Comparison of ENCODE assay signal across 13 cellular contexts in the genomic region with DNA sequence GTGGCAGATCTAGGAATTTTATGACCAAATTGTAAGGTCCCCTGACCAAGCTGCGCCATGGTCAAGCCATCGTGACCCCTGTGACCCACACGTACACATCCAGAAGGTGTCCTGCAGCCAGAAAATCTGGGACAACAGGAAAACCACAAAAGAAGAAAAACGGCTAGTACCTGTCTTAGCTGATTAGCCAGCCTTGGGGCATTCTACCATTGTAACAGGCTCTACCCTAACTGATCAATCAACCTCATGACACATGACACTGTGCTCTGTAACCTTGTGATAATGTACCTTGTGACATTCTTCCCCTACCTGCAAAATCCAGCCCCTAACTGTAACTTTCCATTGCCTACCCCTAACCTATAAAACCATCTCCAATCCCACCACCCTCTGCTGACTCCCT. TPM values are rescaled to one million over a fixed set of nuclear protein-coding genes. Genes with fewer than 3 reads are reported as not detected.
DNase-seq lines count a peak whose midpoint lies in the region; ATAC-seq and TF ChIP-seq lines count a peak whose summit lies in the region.
"Had no signal": no experiment of that assay in that cellular context is flagged by ENCODE, and none has a peak within 500 bp of the region (broad histone marks: within the 10 kb centered on the region; RNA-seq: fewer than 3 reads in every experiment).

No MANE protein-coding gene starts in this region.

- no peak overlapping the region for H3K4me3 ChIP-seq in epithelial cell of esophagus (ENCODE audit: low read length)
- H3K4me3 ChIP-seq: BLaER1 treated with 17β-estradiol and CSF1 and Interleukin-3, amounts not matched to agents 10 nM and 100 nM; HAP-1 had no signal

- no peaks in the 10 kb centered on the region for H3K4me1 Mint-ChIP-seq in activated T-cell treated with anti-CD3 and anti-CD28 coated beads, Interleukin-2, amount 50 U/mL, for 24 hours (ENCODE audit: low read depth)
- no peaks in the 10 kb centered on the region for H3K4me1 Mint-ChIP-seq in activated T-cell treated with anti-CD3 and anti-CD28 coated beads, Interleukin-2, amount 50 U/mL, for 72 hours (ENCODE audit: low read depth)
- H3K4me1 Mint-ChIP-seq in type B pancreatic cell (ENCODE audit: unreplicated experiment): no peaks in the 10 kb centered on the region
- no peaks in the 10 kb centered on the region for H3K4me1 Mint-ChIP-seq in stimulated activated memory B cell treated with anti-CD40 and anti-IgM and Interleukin-4, amounts not matched to agents 10 μg/mL and 1 μg/mL and 100 μg/mL, for 72 hours

- H3K36me3 Mint-ChIP-seq in activated T-cell treated with anti-CD3 and anti-CD28 coated beads, Interleukin-2, amount 50 U/mL, for 24 hours (ENCODE audit: low read depth): peaks cover 55% of the 10 kb centered on the region
- peaks cover 2 to 15% of the 10 kb centered on the region in 2 donors for H3K36me3 Mint-ChIP-seq in activated T-cell treated with anti-CD3 and anti-CD28 coated beads, Interleukin-2, amount 50 U/mL, for 72 hours (ENCODE audit: insufficient read depth in 2 of 2)
- H3K36me3 Mint-ChIP-seq in type B pancreatic cell: peaks cover 35% of the 10 kb centered on the region
- peaks cover 37% of the 10 kb centered on the region for H3K36me3 Mint-ChIP-seq in stimulated activated memory B cell treated with anti-CD40 and anti-IgM and Interleukin-4, amounts not matched to agents 10 μg/mL and 1 μg/mL and 100 μg/mL, for 72 hours

- no peaks in the 10 kb centered on the region for H3K9me3 Mint-ChIP-seq in activated T-cell treated with anti-CD3 and anti-CD28 coated beads, Interleukin-2, amount 50 U/mL, for 24 hours
- H3K9me3 Mint-ChIP-seq in activated T-cell treated with anti-CD3 and anti-CD28 coated beads, Interleukin-2, amount 50 U/mL, for 72 hours: no peaks in the 10 kb centered on the region
- peaks cover 5% of the 10 kb centered on the region for H3K9me3 Mint-ChIP-seq in type B pancreatic cell
- H3K9me3 Mint-ChIP-seq in stimulated activated memory B cell treated with anti-CD40 and anti-IgM and Interleukin-4, amounts not matched to agents 10 μg/mL and 1 μg/mL and 100 μg/mL, for 72 hours: no peaks in the 10 kb centered on the region
- H3K9me3 Mint-ChIP-seq: CD4-positive, CD25-positive, alpha-beta regulatory T cell had no signal

- H3K4me3 Mint-ChIP-seq in activated T-cell treated with anti-CD3 and anti-CD28 coated beads, Interleukin-2, amount 50 U/mL, for 24 hours: no peak overlapping the region
- H3K4me3 Mint-ChIP-seq in activated T-cell treated with anti-CD3 and anti-CD28 coated beads, Interleukin-2, amount 50 U/mL, for 72 hours: no peak overlapping the region
- peak overlapping the region; percentile 53 for H3K4me3 Mint-ChIP-seq in type B pancreatic cell
- H3K4me3 Mint-ChIP-seq in stimulated activated memory B cell treated with anti-CD40 and anti-IgM and Interleukin-4, amounts not matched to agents 10 μg/mL and 1 μg/mL and 100 μg/mL, for 72 hours: no peak overlapping the region
- H3K4me3 Mint-ChIP-seq: CD4-positive, CD25-positive, alpha-beta regulatory T cell had no signal

- no peak for TF ChIP-seq CTCF in epithelial cell of esophagus (IDR thresholded peaks at IDR 0.05; ENCODE audit: insufficient read depth, low read depth, low read length, missing control alignments)
- no peak for TF ChIP-seq CTCF in type B pancreatic cell (conservative IDR thresholded peaks at IDR 0.05)

- no peaks in the 10 kb centered on the region for H3K27me3 Mint-ChIP-seq in activated T-cell treated with anti-CD3 and anti-CD28 coated beads, Interleukin-2, amount 50 U/mL, for 24 hours
- no peaks in the 10 kb centered on the region for H3K27me3 Mint-ChIP-seq in activated T-cell treated with anti-CD3 and anti-CD28 coated beads, Interleukin-2, amount 50 U/mL, for 72 hours (ENCODE audit: low read depth)
- H3K27me3 Mint-ChIP-seq in type B pancreatic cell: no peaks in the 10 kb centered on the region
- no peaks in the 10 kb centered on the region for H3K27me3 Mint-ChIP-seq in stimulated activated memory B cell treated with anti-CD40 and anti-IgM and Interleukin-4, amounts not matched to agents 10 μg/mL and 1 μg/mL and 100 μg/mL, for 72 hours
- H3K27me3 Mint-ChIP-seq: CD4-positive, CD25-positive, alpha-beta regulatory T cell had no signal

- DNase-seq in activated T-cell treated with anti-CD3 and anti-CD28 coated beads, Interleukin-2, amount 50 U/mL, for 24 hours: no peak
- DNase-seq in activated T-cell treated with anti-CD3 and anti-CD28 coated beads, Interleukin-2, amount 50 U/mL, for 72 hours: no peak
- DNase-seq in ELF-1 (ENCODE audit: low read depth, low spot score) (peak; percentile 83), epithelial cell of esophagus (ENCODE audit: low read depth) (peak; percentile 2), type B pancreatic cell (ENCODE audit: extremely low spot score, unreplicated experiment) (no peak)
- DNase-seq: ACHN; CD4-positive, CD25-positive, alpha-beta regulatory T cell; DMS79; GOT3 had no signal

- peak overlapping the region; percentile 4 for H3K27ac Mint-ChIP-seq in activated T-cell treated with anti-CD3 and anti-CD28 coated beads, Interleukin-2, amount 50 U/mL, for 24 hours
- no peak overlapping the region for H3K27ac Mint-ChIP-seq in activated T-cell treated with anti-CD3 and anti-CD28 coated beads, Interleukin-2, amount 50 U/mL, for 72 hours
- peak overlapping the region; percentile 82 for H3K27ac Mint-ChIP-seq in type B pancreatic cell
- H3K27ac Mint-ChIP-seq in stimulated activated memory B cell treated with anti-CD40 and anti-IgM and Interleukin-4, amounts not matched to agents 10 μg/mL and 1 μg/mL and 100 μg/mL, for 72 hours: no peak overlapping the region
- H3K27ac Mint-ChIP-seq: CD4-positive, CD25-positive, alpha-beta regulatory T cell had no signal

- ATAC-seq in activated T-cell treated with anti-CD3 and anti-CD28 coated beads, Interleukin-2, amount 50 U/mL, for 72 hours (replicated peaks in 1 of 2): no peak
- no peak for ATAC-seq in GM18511 (IDR thresholded peaks at IDR 0.05; ENCODE audit: unreplicated experiment)
- ATAC-seq in stimulated activated memory B cell treated with anti-CD40 and anti-IgM and Interleukin-4, amounts not matched to agents 10 μg/mL and 1 μg/mL and 100 μg/mL, for 72 hours: no peak

RNA-seq across cellular contexts. Expression of a gene that starts 43.6 kb away (rescaled TPM):
- total RNA-seq in activated T-cell treated with anti-CD3 and anti-CD28 coated beads, Interleukin-2, amount 50 U/mL, for 72 hours: 10 to 100 TPM; 54.4 to 55.5 TPM
- 66.1 and 78.1 TPM in 2 replicates for total RNA-seq in type B pancreatic cell (ENCODE audit: low replicate concordance)

Comparison
In these comparisons a context has a peak if more than half of its experiments do, and no peak if none do; other contexts are left out.
1. H3K27ac Mint-ChIP-seq: peak in activated T-cell treated with anti-CD3 and anti-CD28 coated beads, Interleukin-2, amount 50 U/mL, for 24 hours (single experiment) and type B pancreatic cell (single experiment); none in activated T-cell treated with anti-CD3 and anti-CD28 coated beads, Interleukin-2, amount 50 U/mL, for 72 hours (single experiment) and stimulated activated memory B cell treated with anti-CD40 and anti-IgM and Interleukin-4, amounts not matched to agents 10 μg/mL and 1 μg/mL and 100 μg/mL, for 72 hours (single experiment).
2. DNase-seq: peak in ELF-1 (single experiment) and epithelial cell of esophagus (single experiment); none in activated T-cell treated with anti-CD3 and anti-CD28 coated beads, Interleukin-2, amount 50 U/mL, for 24 hours (single experiment), activated T-cell treated with anti-CD3 and anti-CD28 coated beads, Interleukin-2, amount 50 U/mL, for 72 hours (0 of 2) and type B pancreatic cell (single experiment).